In genomic region chr4:84855774-84856173, GRCh38 we compare ENCODE assay signal across 13 cellular contexts.
DNase-seq lines count a peak whose midpoint lies in the region; ATAC-seq, FAIRE-seq and TF ChIP-seq lines count a peak whose summit lies in the region.
"Had no signal": no experiment of that assay in that cellular context is flagged by ENCODE, and none has a peak within 500 bp of the region (broad histone marks: within the 10 kb centered on the region; RNA-seq: fewer than 3 reads in every experiment).

No MANE protein-coding gene starts in this region.

- intact Hi-C loops in left ventricle myocardium superior (cut with micrococcal nuclease) (no loop called here), posterior cingulate gyrus (cut with DNase I) (loop anchor here (5.0 kb wide), 1 partner anchor 112 kb away; the partner anchor contains the start of gene WDFY3), kidney (cut with DNase I) (no loop called here)

- FAIRE-seq in kidney (lab: Jason Lieb, UNC): no peak

- no CpG with 5 or more reads among the region's 2 CpGs for WGBS in H9 (ENCODE audit: extremely low coverage, insufficient read length, low lambda C conversion rate)

- H4K5ac ChIP-seq in H9 (ENCODE audit: insufficient read length, low read depth, low read length): no peak overlapping the region

- no peaks in the 10 kb centered on the region for H3K23me2 ChIP-seq in H9 (ENCODE audit: insufficient read length, low read depth, low read length, poor library complexity, severe bottlenecking)

- no peak overlapping the region for H3K23ac ChIP-seq in H9 (ENCODE audit: insufficient read length, low read depth, low read length)

- no peak overlapping the region for H2BK12ac ChIP-seq in H9 (ENCODE audit: insufficient read length, low read depth, low read length)

- H3K27ac Mint-ChIP-seq in H9: no peak overlapping the region
- H3K27ac Mint-ChIP-seq: CD8-positive, alpha-beta memory T cell had no signal

- no peak overlapping the region for H3K14ac ChIP-seq in H9 (ENCODE audit: insufficient read depth, low read length)

- no peak overlapping the region for H4K91ac ChIP-seq in H9 (ENCODE audit: insufficient read length, low read depth, low read length)

- no peak overlapping the region for H2BK5ac ChIP-seq in H9 (ENCODE audit: insufficient read length, low read length)

- no peak overlapping the region for H3T11ph ChIP-seq in H9 (ENCODE audit: low read length)

- H3K56ac ChIP-seq in H9 (ENCODE audit: insufficient read length, low read depth, low read length): no peak overlapping the region

- H3K27me3 Mint-ChIP-seq in H9 (ENCODE audit: low read depth): no peaks in the 10 kb centered on the region

- H3K4me3 ChIP-seq in SJCRH30: no peak overlapping the region
- H3K4me3 ChIP-seq in kidney (ENCODE audit: low read length in 2 of 2): no peak overlapping the region
- H3K4me3 ChIP-seq: mucosa of descending colon, suprapubic skin had no signal

- H3K9ac ChIP-seq in kidney (ENCODE audit: low read length in 2 of 2) (no peak overlapping the region), H9 (ENCODE audit: extremely low read depth, insufficient read length, low read length) (no peak overlapping the region)

- peak; percentile 80 for ATAC-seq in left ventricle myocardium superior
- ATAC-seq: mucosa of descending colon had no signal

- no peak overlapping the region for H2AFZ ChIP-seq in H9 (ENCODE audit: low read length)

- no peak overlapping the region for H3K18ac ChIP-seq in H9 (ENCODE audit: insufficient read length, low read depth, low read length)

- no peak overlapping the region for H2AK5ac ChIP-seq in H9 (ENCODE audit: insufficient read length, low read length)

- H3K9me3 ChIP-seq in SJCRH30 (replicated peaks) (no peaks in the 10 kb centered on the region), kidney (ENCODE audit: control insufficient read depth in 1 of 2, low read length in 2 of 2) (no peaks in the 10 kb centered on the region), H9 (ENCODE audit: control insufficient read depth, low read depth, low read length) (no peaks in the 10 kb centered on the region)
- H3K9me3 ChIP-seq: mucosa of descending colon, suprapubic skin had no signal

- TF ChIP-seq CTCF in kidney (IDR thresholded peaks at IDR 0.05; ENCODE audit: borderline replicate concordance, extremely low read depth, insufficient read depth) (no peak), H9 (conservative IDR thresholded peaks at IDR 0.05) (no peak)

- H3K79me1 ChIP-seq in H9 (ENCODE audit: insufficient read depth, low read depth, low read length, poor library complexity, severe bottlenecking): no peaks in the 10 kb centered on the region

- peaks cover 15 to 20% of the 10 kb centered on the region in 2 experiments for H3K4me1 Mint-ChIP-seq in H9
- H3K4me1 Mint-ChIP-seq: CD8-positive, alpha-beta memory T cell had no signal

- no peak overlapping the region for H2BK20ac ChIP-seq in H9 (ENCODE audit: low read depth, low read length, poor library complexity, severe bottlenecking)

- no peak overlapping the region for H3K4me3 Mint-ChIP-seq in H9
- H3K4me3 Mint-ChIP-seq: CD8-positive, alpha-beta memory T cell had no signal

- no peaks in the 10 kb centered on the region for H3K9me3 Mint-ChIP-seq in H9

- H2BK15ac ChIP-seq in H9 (ENCODE audit: low read depth, low read length): no peak overlapping the region

- no peak overlapping the region for H2BK120ac ChIP-seq in H9 (ENCODE audit: low read depth, low read length, poor library complexity, severe bottlenecking)

- H4K8ac ChIP-seq in H9 (replicated peaks; ENCODE audit: insufficient read length, low read depth, low read length): no peak overlapping the region

- no peaks in the 10 kb centered on the region for H4K20me1 ChIP-seq in H9 (ENCODE audit: control insufficient read depth, insufficient read depth, insufficient read length)

- H3K4me2 ChIP-seq in H9 (ENCODE audit: insufficient read depth, insufficient read length, low read length): no peak overlapping the region

- no peaks in the 10 kb centered on the region for H3K27me3 ChIP-seq in SJCRH30
- H3K27me3 ChIP-seq in H9 (ENCODE audit: insufficient read depth, low read length): no peaks in the 10 kb centered on the region
- H3K27me3 ChIP-seq: suprapubic skin had no signal

- peaks cover 0 to 20% (median 13%) of the 10 kb centered on the region in 3 experiments; a peak in 5 of 7 replicates for H3K36me3 Mint-ChIP-seq in H9 (ENCODE audit: insufficient read depth in 1 of 3, low read depth in 3 of 3)
- H3K36me3 Mint-ChIP-seq: CD8-positive, alpha-beta memory T cell had no signal

- H3K4ac ChIP-seq in H9 (ENCODE audit: low read depth, low read length): no peak overlapping the region

- H3K36me3 ChIP-seq in SJCRH30: peaks cover 43% of the 10 kb centered on the region
- peaks cover 4 to 7% of the 10 kb centered on the region in 2 donors for H3K36me3 ChIP-seq in kidney (ENCODE audit: control insufficient read depth in 1 of 2, insufficient read depth in 2 of 2, low read length in 2 of 2)

- H3K4me1 ChIP-seq in SJCRH30: peaks cover 34% of the 10 kb centered on the region
- H3K4me1 ChIP-seq in kidney (ENCODE audit: control insufficient read depth in 1 of 2, insufficient read depth in 1 of 2, low read depth in 1 of 2, low read length in 2 of 2): peaks cover 0 to 10% of the 10 kb centered on the region in 2 donors
- H3K4me1 ChIP-seq in H9 (ENCODE audit: insufficient read depth, low read length): peaks cover 4% of the 10 kb centered on the region; the same call in 1 of the 2 replicates

- no peaks in the 10 kb centered on the region; the same call in 1 of the 2 replicates for H3K79me2 ChIP-seq in H9 (ENCODE audit: insufficient read depth, low read length)

- DNase-seq in LHCN-M2 (ENCODE audit: low read depth) (peak; percentile 60), SJCRH30 (peak; percentile 43 to 71), left ventricle myocardium superior (no peak), posterior cingulate gyrus (peak in 8 of 10 donors; percentile 18 to 93 (median 45)), HCEC 1CT (no peak), kidney (no peak), H9 (no peak)
- DNase-seq: activated CD4-positive, alpha-beta T cell treated with anti-CD3 and anti-CD28 coated beads for 1 hour; CD8-positive, alpha-beta memory T cell; mucosa of descending colon; NCI-H1694 treated with DMSO at 0.1 percent for 48 hours; T-helper 1 cell had no signal

- no peak overlapping the region for H3K27ac ChIP-seq in SJCRH30
- no peak overlapping the region for H3K27ac ChIP-seq in kidney (ENCODE audit: low read depth in 2 of 2, low read length in 2 of 2)
- H3K27ac ChIP-seq in H9 (ENCODE audit: insufficient read length, low read depth, low read length): no peak overlapping the region
- H3K27ac ChIP-seq: suprapubic skin had no signal

Comparison
In these comparisons a context has a peak if more than half of its experiments do, and no peak if none do; other contexts are left out.
1. DNase-seq: peak in LHCN-M2 (single experiment), SJCRH30 (2 of 2) and posterior cingulate gyrus (8 of 10); none in left ventricle myocardium superior (single experiment), HCEC 1CT (single experiment), kidney (single experiment) and H9 (single experiment).